Comparison of ENCODE assay signal across 8 cellular contexts in the genomic region with DNA sequence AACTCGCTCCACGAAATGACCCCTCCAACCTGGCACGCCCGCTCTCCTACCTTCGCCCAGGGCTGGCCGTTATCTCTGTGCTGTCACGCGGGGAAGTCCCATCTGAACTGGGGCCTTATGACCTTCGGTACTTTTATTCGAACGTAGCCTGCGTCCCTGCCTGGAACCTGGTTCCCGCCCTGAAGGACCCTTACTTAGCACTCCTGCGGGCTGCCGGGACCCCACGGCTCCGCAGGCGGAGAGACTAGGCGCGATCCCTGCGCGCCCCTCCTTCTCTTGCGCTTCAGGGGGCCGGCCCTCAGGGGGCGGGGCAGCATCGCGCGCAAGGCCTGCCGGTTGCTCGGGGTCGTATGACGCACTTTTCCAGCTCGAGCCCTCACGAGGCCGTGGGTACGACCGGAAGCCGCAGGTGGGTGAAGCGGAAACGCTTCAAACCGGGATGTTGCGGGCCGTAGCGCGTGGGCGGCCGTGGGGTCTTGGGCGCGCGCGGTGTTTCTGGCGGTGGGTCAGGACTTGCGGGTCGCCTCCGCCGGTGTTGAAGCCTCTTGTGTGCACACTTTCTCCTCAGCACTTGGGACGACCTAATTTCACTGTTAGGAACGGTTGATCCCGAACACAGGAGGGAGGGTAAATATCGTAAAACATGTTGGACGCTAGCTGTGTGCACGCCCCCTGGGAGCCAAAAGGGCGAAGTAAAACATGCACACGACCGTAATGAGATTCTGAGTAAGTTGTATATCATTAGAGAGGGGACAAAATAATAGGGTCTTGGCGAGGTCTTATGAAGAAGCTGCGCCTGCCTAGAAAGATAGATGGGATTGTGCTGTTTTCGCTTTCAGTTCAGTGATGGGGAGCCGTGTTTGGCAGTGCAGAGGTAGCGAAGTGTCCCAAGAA. TPM values are rescaled to one million over a fixed set of nuclear protein-coding genes. Genes with fewer than 3 reads are reported as not detected.
A peak's percentile ranks its signal among the peaks of the same experiment; 100 is the strongest.
DNase-seq lines count a peak whose midpoint lies in the region; ATAC-seq and TF ChIP-seq lines count a peak whose summit lies in the region.

LIPT1 (plus strand) TSS at position 325 of the 894 bp plus-strand sequence. CDS start 6,991 bp downstream, outside the sequence.
A gene with protein sequence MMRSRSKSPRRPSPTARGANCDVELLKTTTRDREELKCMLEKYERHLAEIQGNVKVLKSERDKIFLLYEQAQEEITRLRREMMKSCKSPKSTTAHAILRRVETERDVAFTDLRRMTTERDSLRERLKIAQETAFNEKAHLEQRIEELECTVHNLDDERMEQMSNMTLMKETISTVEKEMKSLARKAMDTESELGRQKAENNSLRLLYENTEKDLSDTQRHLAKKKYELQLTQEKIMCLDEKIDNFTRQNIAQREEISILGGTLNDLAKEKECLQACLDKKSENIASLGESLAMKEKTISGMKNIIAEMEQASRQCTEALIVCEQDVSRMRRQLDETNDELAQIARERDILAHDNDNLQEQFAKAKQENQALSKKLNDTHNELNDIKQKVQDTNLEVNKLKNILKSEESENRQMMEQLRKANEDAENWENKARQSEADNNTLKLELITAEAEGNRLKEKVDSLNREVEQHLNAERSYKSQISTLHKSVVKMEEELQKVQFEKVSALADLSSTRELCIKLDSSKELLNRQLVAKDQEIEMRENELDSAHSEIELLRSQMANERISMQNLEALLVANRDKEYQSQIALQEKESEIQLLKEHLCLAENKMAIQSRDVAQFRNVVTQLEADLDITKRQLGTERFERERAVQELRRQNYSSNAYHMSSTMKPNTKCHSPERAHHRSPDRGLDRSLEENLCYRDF (minus strand): TSS at position 300 of the 894 bp plus-strand sequence. CDS start 45,503 bp downstream, outside the sequence.

- H3K9ac ChIP-seq in SK-N-MC (ENCODE audit: insufficient read length) = peak within 1 kb of the TSS; percentile 98

- peaks cover 31% of the 10 kb centered on the region for H3K4me1 Mint-ChIP-seq in activated naive CD8-positive, alpha-beta T cell (ENCODE audit: low read depth)
- H3K4me1 Mint-ChIP-seq in glutamatergic neuron (ENCODE audit: low read depth, unreplicated experiment) (peaks cover 3% of the 10 kb centered on the region), osteocyte (ENCODE audit: unreplicated experiment) (peaks cover 21% of the 10 kb centered on the region)

- DNase-seq in GM10266 (ENCODE audit: extremely low spot score) = peak; percentile 91
- peak; percentile 81 for DNase-seq in NCI-H1048 (lab: John Stamatoyannopoulos, UW)
- peak; percentile 45 for DNase-seq in SK-N-MC (ENCODE audit: low read depth, low spot score)
- peak; percentile 91 for DNase-seq in glutamatergic neuron
- DNase-seq in osteocyte (ENCODE audit: extremely low spot score, unreplicated experiment) = peak; percentile 93

- peak within 1 kb of the TSS; percentile 95 for H3K27ac Mint-ChIP-seq in activated naive CD8-positive, alpha-beta T cell
- H3K27ac Mint-ChIP-seq in glutamatergic neuron (ENCODE audit: unreplicated experiment) (peak within 1 kb of the TSS; percentile 71), osteocyte (ENCODE audit: unreplicated experiment) (peak within 1 kb of the TSS; percentile 92)

- ATAC-seq in HG02588 (IDR thresholded peaks at IDR 0.05; ENCODE audit: unreplicated experiment) = peak; percentile 98

- peaks cover 9% of the 10 kb centered on the region for H3K4me1 ChIP-seq in thymus (ENCODE audit: control insufficient read depth, insufficient read depth, low read length)

- TF ChIP-seq CTCF in GM10266 (IDR thresholded peaks at IDR 0.05; ENCODE audit: control insufficient read depth, insufficient read depth, low read depth, missing control alignments) = no peak
- no peak for TF ChIP-seq CTCF in glutamatergic neuron (IDR thresholded peaks at IDR 0.05; ENCODE audit: partially characterized antibody, unreplicated experiment)
- peak; percentile 23 for TF ChIP-seq CTCF in osteocyte (IDR thresholded peaks at IDR 0.05)

- no peak within 1 kb of the TSS for H3K4me3 Mint-ChIP-seq in activated naive CD8-positive, alpha-beta T cell
- H3K4me3 Mint-ChIP-seq in glutamatergic neuron (ENCODE audit: unreplicated experiment) (peak within 1 kb of the TSS; percentile 93), osteocyte (ENCODE audit: unreplicated experiment) (peak within 1 kb of the TSS; percentile 87)

- H3K27me3 ChIP-seq in thymus (ENCODE audit: control insufficient read depth, insufficient read depth) = no peaks in the 10 kb centered on the region

- peak within 1 kb of the TSS; percentile 9 for H3K27ac ChIP-seq in SK-N-MC
- H3K27ac ChIP-seq in thymus (ENCODE audit: low read depth) = peak within 1 kb of the TSS; percentile 99

- peaks cover 7% of the 10 kb centered on the region for H3K36me3 Mint-ChIP-seq in activated naive CD8-positive, alpha-beta T cell
- no peaks in the 10 kb centered on the region for H3K36me3 Mint-ChIP-seq in glutamatergic neuron (ENCODE audit: unreplicated experiment)
- peaks cover 8% of the 10 kb centered on the region for H3K36me3 Mint-ChIP-seq in osteocyte (ENCODE audit: unreplicated experiment)

- H3K9me3 Mint-ChIP-seq in activated naive CD8-positive, alpha-beta T cell (ENCODE audit: low read depth) = no peaks in the 10 kb centered on the region
- H3K9me3 Mint-ChIP-seq in glutamatergic neuron (ENCODE audit: unreplicated experiment) (peaks cover 2% of the 10 kb centered on the region), osteocyte (ENCODE audit: unreplicated experiment) (no peaks in the 10 kb centered on the region)

- under 1% methylated on average over 70 of the region's 70 CpGs for WGBS in thymus

- no peaks in the 10 kb centered on the region for H3K27me3 Mint-ChIP-seq in activated naive CD8-positive, alpha-beta T cell
- peaks cover 1% of the 10 kb centered on the region for H3K27me3 Mint-ChIP-seq in glutamatergic neuron (ENCODE audit: unreplicated experiment)
- no peaks in the 10 kb centered on the region for H3K27me3 Mint-ChIP-seq in osteocyte (ENCODE audit: unreplicated experiment)

- H3K4me3 ChIP-seq in SK-N-MC (peak within 1 kb of the TSS; percentile 100), thymus (ENCODE audit: low read length) (peak within 1 kb of the TSS; percentile 61)

- H3K36me3 ChIP-seq in SK-N-MC (ENCODE audit: insufficient read depth, low read length) = peaks cover 16% of the 10 kb centered on the region
- H3K36me3 ChIP-seq in thymus (ENCODE audit: control insufficient read depth, insufficient read depth) = no peaks in the 10 kb centered on the region

- H3K9me3 ChIP-seq in SK-N-MC (ENCODE audit: low read depth, low read length) = no peaks in the 10 kb centered on the region
- no peaks in the 10 kb centered on the region for H3K9me3 ChIP-seq in thymus (ENCODE audit: control insufficient read depth)

RNA-seq across cellular contexts. Expression of gene LIPT1, which starts in this region (rescaled TPM):
- total RNA-seq in glutamatergic neuron (ENCODE audit: unreplicated experiment) (4.3 TPM), osteocyte (4.9 and 6.3 TPM in 2 replicates)
- polyA plus RNA-seq in thymus = 20.4 TPM

RNA-seq across cellular contexts. Expression of the second gene that starts in this region (rescaled TPM):
- total RNA-seq in glutamatergic neuron (ENCODE audit: unreplicated experiment) = 3.8 TPM
- total RNA-seq in osteocyte = 3.1 and 3.6 TPM in 2 replicates
- polyA plus RNA-seq in thymus = 6.8 TPM

Comparison
In these comparisons a context has a peak if more than half of its experiments do, and no peak if none do; other contexts are left out.
1. Peak in every context shown above with its lines: DNase-seq, ATAC-seq, H3K4me3 ChIP-seq and H3K27ac ChIP-seq.